In genomic region chr3:122947086-122947611, GRCh38 we compare ENCODE assay signal across 16 cellular contexts.
"Had no signal": no experiment of that assay in that cellular context is flagged by ENCODE, and none has a peak within 500 bp of the region (broad histone marks: within the 10 kb centered on the region; RNA-seq: fewer than 3 reads in every experiment).

No MANE protein-coding gene starts in this region.

- H3K36me3 Mint-ChIP-seq: activated naive CD4-positive, alpha-beta T cell treated with anti-CD3 and anti-CD28 coated beads, Interleukin-2, amount 50 U/mL, for 24 hours; natural killer cell treated with Interleukin-12 subunit alpha and Interleukin-12 subunit beta and Interleukin-15 and Interleukin-18, amount 100 ng/mL, for 72 hours had no signal

- H3K36me3 ChIP-seq: lower lobe of right lung, sigmoid colon, thyroid gland had no signal

- H3K27ac ChIP-seq: lower lobe of right lung, psoas muscle, sigmoid colon, thyroid gland, VCaP had no signal

- DNase-seq: activated CD4-positive, alpha-beta T cell treated with anti-CD3 and anti-CD28 coated beads, Interleukin-2, amount 50 U/mL, for 4 hours; activated gamma-delta T cell; activated T-cell treated with anti-CD3 and anti-CD28 coated beads, Interleukin-2, amount 50 U/mL, for 72 hours; effector memory CD8-positive, alpha-beta T cell; lower lobe of right lung; occipital lobe; psoas muscle; sigmoid colon; stimulated activated CD8-positive, alpha-beta memory T cell treated with anti-CD3 and anti-CD28 coated beads, Interleukin-4, amount 100 ng/mL, for 48 hours; stimulated activated naive CD4-positive, alpha-beta T cell treated with Interleukin-2 at 50 U/mL for 16 hours; SW 1271; T-helper 2 cell; thyroid gland had no signal

- H3K27me3 Mint-ChIP-seq: activated naive CD4-positive, alpha-beta T cell treated with anti-CD3 and anti-CD28 coated beads, Interleukin-2, amount 50 U/mL, for 24 hours had no signal

- H3K9me3 ChIP-seq: lower lobe of right lung, psoas muscle, sigmoid colon, thyroid gland had no signal

- H3K4me3 Mint-ChIP-seq: activated naive CD4-positive, alpha-beta T cell treated with anti-CD3 and anti-CD28 coated beads, Interleukin-2, amount 50 U/mL, for 24 hours; activated T-cell treated with anti-CD3 and anti-CD28 coated beads, Interleukin-2, amount 50 U/mL, for 72 hours; effector memory CD8-positive, alpha-beta T cell; natural killer cell treated with Interleukin-12 subunit alpha and Interleukin-12 subunit beta and Interleukin-15 and Interleukin-18, amount 100 ng/mL, for 72 hours had no signal

- H3K4me3 ChIP-seq: lower lobe of right lung, psoas muscle, sigmoid colon, thyroid gland had no signal

- H3K27me3 ChIP-seq: sigmoid colon, thyroid gland had no signal

- H3K27ac Mint-ChIP-seq: activated naive CD4-positive, alpha-beta T cell treated with anti-CD3 and anti-CD28 coated beads, Interleukin-2, amount 50 U/mL, for 24 hours; activated T-cell treated with anti-CD3 and anti-CD28 coated beads, Interleukin-2, amount 50 U/mL, for 72 hours; effector memory CD8-positive, alpha-beta T cell; natural killer cell treated with Interleukin-12 subunit alpha and Interleukin-12 subunit beta and Interleukin-15 and Interleukin-18, amount 100 ng/mL, for 72 hours had no signal

- H3K9me3 Mint-ChIP-seq: activated naive CD4-positive, alpha-beta T cell treated with anti-CD3 and anti-CD28 coated beads, Interleukin-2, amount 50 U/mL, for 24 hours; activated T-cell treated with anti-CD3 and anti-CD28 coated beads, Interleukin-2, amount 50 U/mL, for 72 hours; effector memory CD8-positive, alpha-beta T cell; natural killer cell treated with Interleukin-12 subunit alpha and Interleukin-12 subunit beta and Interleukin-15 and Interleukin-18, amount 100 ng/mL, for 72 hours had no signal

- H3K4me1 ChIP-seq: psoas muscle, thyroid gland had no signal

- ATAC-seq: activated T-cell treated with anti-CD3 and anti-CD28 coated beads, Interleukin-2, amount 50 U/mL, for 72 hours; effector memory CD8-positive, alpha-beta T cell; lower lobe of right lung; natural killer cell treated with Interleukin-12 subunit alpha and Interleukin-12 subunit beta and Interleukin-15 and Interleukin-18, amount 100 ng/mL, for 72 hours; psoas muscle had no signal

- H3K4me1 Mint-ChIP-seq: activated naive CD4-positive, alpha-beta T cell treated with anti-CD3 and anti-CD28 coated beads, Interleukin-2, amount 50 U/mL, for 24 hours had no signal
